ENCODE assay signal across 9 cellular contexts in genomic region chr6:31769684-31770371, GRCh38. TPM values are rescaled to one million over a fixed set of nuclear protein-coding genes. Genes with fewer than 3 reads are reported as not detected.
A peak's percentile ranks its signal among the peaks of the same experiment; 100 is the strongest.
DNase-seq lines count a peak whose midpoint lies in the region; ATAC-seq and TF ChIP-seq lines count a peak whose summit lies in the region.
"Had no signal": no experiment of that assay in that cellular context is flagged by ENCODE, and none has a peak within 500 bp of the region (broad histone marks: within the 10 kb centered on the region; RNA-seq: fewer than 3 reads in every experiment).

No MANE protein-coding gene starts in this region.

- no peak overlapping the region for H3K4me3 ChIP-seq in left ventricle myocardium inferior
- H3K4me3 ChIP-seq: SK-N-MC had no signal

- no peak for ATAC-seq in GM18505 (IDR thresholded peaks at IDR 0.05; ENCODE audit: unreplicated experiment)

- no peaks in the 10 kb centered on the region for H3K9me3 Mint-ChIP-seq in activated naive CD4-positive, alpha-beta T cell treated with anti-CD3 and anti-CD28 coated beads, Interleukin-2, amount 50 U/mL, for 24 hours

- DNase-seq in DMS53 (lab: John Stamatoyannopoulos, UW) (peak; percentile 89), LHCN-M2 (ENCODE audit: low read depth) (peak; percentile 43), SW480 (ENCODE audit: low spot score) (peak; percentile 69), left ventricle myocardium inferior (peak; percentile 70), cortex of kidney (lab: John Stamatoyannopoulos, UW) (no peak)
- DNase-seq in stimulated activated CD4-positive, alpha-beta T cell treated with anti-CD3 and anti-CD28 coated beads, Interleukin-15, amount 100 ng/mL, for 1 hour (ENCODE audit: low read depth in 1 of 2, low spot score in 1 of 2), result peak; percentile 62 to 65

- no peaks in the 10 kb centered on the region for H3K27me3 ChIP-seq in left ventricle myocardium inferior (ENCODE audit: low read depth)

- TF ChIP-seq CTCF in left ventricle myocardium inferior (IDR thresholded peaks at IDR 0.05; ENCODE audit: borderline replicate concordance), result peak; percentile 77

- H3K4me3 Mint-ChIP-seq in activated naive CD4-positive, alpha-beta T cell treated with anti-CD3 and anti-CD28 coated beads, Interleukin-2, amount 50 U/mL, for 24 hours, result peak overlapping the region; percentile 23

- H3K27ac Mint-ChIP-seq in activated naive CD4-positive, alpha-beta T cell treated with anti-CD3 and anti-CD28 coated beads, Interleukin-2, amount 50 U/mL, for 24 hours, result no peak overlapping the region

- H3K4me1 ChIP-seq in left ventricle myocardium inferior, result peaks cover 10% of the 10 kb centered on the region

- peaks cover 22% of the 10 kb centered on the region for H3K4me1 Mint-ChIP-seq in activated naive CD4-positive, alpha-beta T cell treated with anti-CD3 and anti-CD28 coated beads, Interleukin-2, amount 50 U/mL, for 24 hours

- H3K36me3 Mint-ChIP-seq in activated naive CD4-positive, alpha-beta T cell treated with anti-CD3 and anti-CD28 coated beads, Interleukin-2, amount 50 U/mL, for 24 hours, result no peaks in the 10 kb centered on the region

- no peaks in the 10 kb centered on the region for H3K27me3 Mint-ChIP-seq in activated naive CD4-positive, alpha-beta T cell treated with anti-CD3 and anti-CD28 coated beads, Interleukin-2, amount 50 U/mL, for 24 hours

- TF ChIP-seq POLR2A in GM18505 (IDR thresholded peaks at IDR 0.05; ENCODE audit: borderline replicate concordance, extremely low read depth, insufficient read depth, insufficient read length), result no peak

- no peak overlapping the region for H3K27ac ChIP-seq in left ventricle myocardium inferior (replicated peaks)
- H3K27ac ChIP-seq: SK-N-MC had no signal

- H3K36me3 ChIP-seq in left ventricle myocardium inferior, result no peaks in the 10 kb centered on the region

- no peaks in the 10 kb centered on the region for H3K9me3 ChIP-seq in left ventricle myocardium inferior (replicated peaks)

- intact Hi-C loops in left ventricle myocardium inferior (cut with micrococcal nuclease), result no loop called here

RNA-seq across cellular contexts. Expression of gene VWA7, which starts 7.3 kb away (rescaled TPM):
- total RNA-seq in LHCN-M2 (2014; rRNA removed) (not detected in 2 replicates), left ventricle myocardium inferior (14.7 TPM)
- polyA plus RNA-seq in LHCN-M2 (2012), result 0.33 TPM

RNA-seq across cellular contexts. Expression of gene SAPCD1, which starts 7.4 kb away (rescaled TPM):
- 1.5 and 2.7 TPM in 2 replicates for total RNA-seq in LHCN-M2 (2014; rRNA removed)
- polyA plus RNA-seq in LHCN-M2 (2012), result 0.79 TPM
- not detected for total RNA-seq in left ventricle myocardium inferior

RNA-seq across cellular contexts. Expression of gene VARS1, which starts 25.7 kb away (rescaled TPM):
- total RNA-seq in LHCN-M2 (2014; rRNA removed), result 63.2 and 68.7 TPM in 2 replicates
- polyA plus RNA-seq in LHCN-M2 (2012), result 72.3 TPM
- total RNA-seq in left ventricle myocardium inferior, result 20.0 TPM

RNA-seq across cellular contexts. Expression of gene MSH5, which starts 30.0 kb away (rescaled TPM):
- total RNA-seq in LHCN-M2 (2014; rRNA removed) (13.2 and 16.5 TPM in 2 replicates), left ventricle myocardium inferior (1.3 TPM)
- 3.7 TPM for polyA plus RNA-seq in LHCN-M2 (2012)

RNA-seq across cellular contexts. Expression of gene CLIC1, which starts 33.5 kb away (rescaled TPM):
- total RNA-seq in LHCN-M2 (2014; rRNA removed) (771 and 894 TPM in 2 replicates), left ventricle myocardium inferior (78.0 TPM)
- 933 TPM for polyA plus RNA-seq in LHCN-M2 (2012)

Comparison
In these comparisons a context has a peak if more than half of its experiments do, and no peak if none do; other contexts are left out.
1. RNA of gene VWA7, which starts 7.3 kb away (total RNA-seq): 14.7 TPM in left ventricle myocardium inferior (single experiment); not detected in LHCN-M2; every median in the first group is over 10 times any median in the second.